Comparison of ENCODE assay signal across 16 cellular contexts in genomic region chr7:15495170-15495569, GRCh38.
"Had no signal": no experiment of that assay in that cellular context is flagged by ENCODE, and none has a peak within 500 bp of the region (broad histone marks: within the 10 kb centered on the region; RNA-seq: fewer than 3 reads in every experiment).

No MANE protein-coding gene starts in this region.

- ATAC-seq: activated T-cell treated with anti-CD3 and anti-CD28 coated beads, Interleukin-2, amount 50 U/mL, for 72 hours; gastroesophageal sphincter; stimulated activated naive CD8-positive, alpha-beta T cell treated with anti-CD3 and anti-CD28 coated beads, Interleukin-15, amount 100 ng/mL, for 72 hours had no signal

- H3K27ac Mint-ChIP-seq: activated CD4-positive, alpha-beta memory T cell treated with anti-CD3 and anti-CD28 coated beads, Interleukin-2, amount 10 ng/mL, durations not matched to agents 7 days and 5 days; activated naive CD8-positive, alpha-beta T cell treated with anti-CD3 and anti-CD28 coated beads for 36 hours; activated T-cell treated with anti-CD3 and anti-CD28 coated beads, Interleukin-2, amount 50 U/mL, for 72 hours; stimulated activated naive CD8-positive, alpha-beta T cell treated with anti-CD3 and anti-CD28 coated beads, Interleukin-15, amount 100 ng/mL, for 72 hours had no signal

- H3K36me3 Mint-ChIP-seq: activated naive CD8-positive, alpha-beta T cell treated with anti-CD3 and anti-CD28 coated beads for 36 hours had no signal

- H3K9me3 Mint-ChIP-seq: activated naive CD8-positive, alpha-beta T cell treated with anti-CD3 and anti-CD28 coated beads for 36 hours had no signal

- H3K27ac ChIP-seq: breast epithelium, esophagus muscularis mucosa, gastroesophageal sphincter, ovary, testis, VCaP had no signal

- H3K4me3 Mint-ChIP-seq: activated CD4-positive, alpha-beta memory T cell treated with anti-CD3 and anti-CD28 coated beads, Interleukin-2, amount 10 ng/mL, durations not matched to agents 7 days and 5 days; activated naive CD8-positive, alpha-beta T cell treated with anti-CD3 and anti-CD28 coated beads for 36 hours; activated T-cell treated with anti-CD3 and anti-CD28 coated beads, Interleukin-2, amount 50 U/mL, for 72 hours; stimulated activated naive CD8-positive, alpha-beta T cell treated with anti-CD3 and anti-CD28 coated beads, Interleukin-15, amount 100 ng/mL, for 72 hours had no signal

- H3K4me1 Mint-ChIP-seq: activated CD4-positive, alpha-beta memory T cell treated with anti-CD3 and anti-CD28 coated beads, Interleukin-2, amount 10 ng/mL, durations not matched to agents 7 days and 5 days; activated naive CD8-positive, alpha-beta T cell treated with anti-CD3 and anti-CD28 coated beads for 36 hours; stimulated activated naive CD8-positive, alpha-beta T cell treated with anti-CD3 and anti-CD28 coated beads, Interleukin-15, amount 100 ng/mL, for 72 hours had no signal

- H3K27me3 ChIP-seq: breast epithelium, esophagus muscularis mucosa, gastroesophageal sphincter, ovary, testis had no signal

- H3K36me3 ChIP-seq: breast epithelium, esophagus muscularis mucosa, gastroesophageal sphincter, ovary had no signal

- H3K4me3 ChIP-seq: breast epithelium, esophagus muscularis mucosa, gastroesophageal sphincter, ovary, testis had no signal

- H3K9me3 ChIP-seq: breast epithelium, esophagus muscularis mucosa, gastroesophageal sphincter, ovary, testis had no signal

- DNase-seq: activated CD4-positive, alpha-beta memory T cell treated with anti-CD3 and anti-CD28 coated beads, Interleukin-2, amount 10 ng/mL, durations not matched to agents 7 days and 5 days; activated gamma-delta T cell treated with Interleukin-2 at 50 U/mL for 16 hours; activated naive CD8-positive, alpha-beta T cell treated with anti-CD3 and anti-CD28 coated beads for 36 hours; activated T-cell treated with anti-CD3 and anti-CD28 coated beads, Interleukin-2, amount 50 U/mL, for 72 hours; anterior cingulate cortex; mesendoderm; ovary; stimulated activated CD4-positive, alpha-beta T cell treated with anti-CD3 and anti-CD28 coated beads, Interleukin-15, amount 100 ng/mL, for 24 hours; stimulated activated CD4-positive, alpha-beta T cell treated with anti-CD3 and anti-CD28 coated beads, Interleukin-4, amount 100 ng/mL, for 4 hours; stimulated activated naive CD8-positive, alpha-beta T cell treated with anti-CD3 and anti-CD28 coated beads, Interleukin-15, amount 100 ng/mL, for 72 hours; T1000; testis had no signal

- H3K27me3 Mint-ChIP-seq: activated CD4-positive, alpha-beta memory T cell treated with anti-CD3 and anti-CD28 coated beads, Interleukin-2, amount 10 ng/mL, durations not matched to agents 7 days and 5 days; activated naive CD8-positive, alpha-beta T cell treated with anti-CD3 and anti-CD28 coated beads for 36 hours; stimulated activated naive CD8-positive, alpha-beta T cell treated with anti-CD3 and anti-CD28 coated beads, Interleukin-15, amount 100 ng/mL, for 72 hours had no signal

- H3K4me1 ChIP-seq: breast epithelium, testis had no signal
